In genomic region chr10:92238586-92239098, GRCh38 we compare ENCODE assay signal across 1 cellular context.
TF ChIP-seq lines count a peak whose summit lies in the region.

No MANE protein-coding gene starts in this region.

TF ChIP-seq in HepG2, 621 proteins besides CTCF, POLR2A, EP300 and RAD21 (continues in another document):
- TF ChIP-seq ZMAT3 (CRISPR knock-in tag; conservative IDR thresholded peaks at IDR 0.05) (no peak), GMEB2 (CRISPR knock-in tag; IDR thresholded peaks at IDR 0.05; ENCODE audit: low read depth) (no peak), ZNF12 (CRISPR knock-in tag; IDR thresholded peaks at IDR 0.05) (no peak), KMT2A (CRISPR knock-in tag; IDR thresholded peaks at IDR 0.05) (no peak), TEAD2 (CRISPR knock-in tag; IDR thresholded peaks at IDR 0.05) (no peak), KDM2A (CRISPR knock-in tag; IDR thresholded peaks at IDR 0.05; ENCODE audit: borderline replicate concordance, low read depth) (no peak), DMAP1 (CRISPR knock-in tag; IDR thresholded peaks at IDR 0.05) (peak; percentile 32; the same call in 1 of the 2 replicates), NKX3-1 (CRISPR knock-in tag; IDR thresholded peaks at IDR 0.05) (no peak), PRPF4 (IDR thresholded peaks at IDR 0.05; ENCODE audit: low read depth, low read length, poor library complexity, severe bottlenecking) (no peak), CCDC6 (CRISPR knock-in tag; IDR thresholded peaks at IDR 0.05) (no peak), EED (CRISPR knock-in tag; IDR thresholded peaks at IDR 0.05) (no peak), HDAC6 (IDR thresholded peaks at IDR 0.05; ENCODE audit: low read depth, low read length) (no peak), SNAPC4 (CRISPR knock-in tag; IDR thresholded peaks at IDR 0.05) (no peak), NFE2L1 (CRISPR knock-in tag; IDR thresholded peaks at IDR 0.05; ENCODE audit: borderline replicate concordance) (no peak), ZBTB7B (CRISPR knock-in tag; IDR thresholded peaks at IDR 0.05) (no peak), ZNF616 (CRISPR knock-in tag; IDR thresholded peaks at IDR 0.05; ENCODE audit: low read depth) (no peak), TFAP4 (IDR thresholded peaks at IDR 0.05; ENCODE audit: borderline replicate concordance, low read depth) (no peak), IKZF5 (CRISPR knock-in tag; IDR thresholded peaks at IDR 0.05) (no peak), SAP130 (CRISPR knock-in tag; IDR thresholded peaks at IDR 0.05; ENCODE audit: low read depth) (peak; percentile 60), CSRNP2 (CRISPR knock-in tag; conservative IDR thresholded peaks at IDR 0.05; ENCODE audit: low read depth) (no peak), GATAD2A (CRISPR knock-in tag; IDR thresholded peaks at IDR 0.05) (peak; percentile 41; the same call in 1 of the 2 replicates), FOXO1 (CRISPR knock-in tag; IDR thresholded peaks at IDR 0.05) (peak; percentile 8; the same call in 1 of the 2 replicates), ZNF232 (CRISPR knock-in tag; IDR thresholded peaks at IDR 0.05; ENCODE audit: borderline replicate concordance) (no peak), EZH2 (conservative IDR thresholded peaks at IDR 0.05; ENCODE audit: low read depth, low read length) (no peak), KLF15 (CRISPR knock-in tag; IDR thresholded peaks at IDR 0.05; ENCODE audit: borderline replicate concordance) (no peak), ARID5B (CRISPR knock-in tag; IDR thresholded peaks at IDR 0.05) (0 out of 2 replicates have a peak, but pooled peaks have one; percentile 44), NR2F6 (IDR thresholded peaks at IDR 0.05) (0 out of 2 replicates have a peak, but pooled peaks have one; percentile 6), NR2F6 (CRISPR knock-in tag; IDR thresholded peaks at IDR 0.05) (no peak), ZMAT5 (CRISPR knock-in tag; IDR thresholded peaks at IDR 0.05; ENCODE audit: borderline replicate concordance, low read depth) (no peak), ELF3 (CRISPR knock-in tag; IDR thresholded peaks at IDR 0.05) (0 out of 2 replicates have a peak, but pooled peaks have one; percentile 14), ZNF670 (CRISPR knock-in tag; IDR thresholded peaks at IDR 0.05; ENCODE audit: borderline replicate concordance) (no peak), KLF12 (CRISPR knock-in tag; IDR thresholded peaks at IDR 0.05; ENCODE audit: borderline replicate concordance) (no peak), ATF7 (IDR thresholded peaks at IDR 0.05) (no peak), ATF7 (CRISPR knock-in tag; IDR thresholded peaks at IDR 0.05) (no peak), ZNF7 (CRISPR knock-in tag; IDR thresholded peaks at IDR 0.05) (no peak), NFYC (CRISPR knock-in tag; IDR thresholded peaks at IDR 0.05) (no peak), ZBTB7A (CRISPR knock-in tag; IDR thresholded peaks at IDR 0.05) (no peak), ZNF337 (CRISPR knock-in tag; IDR thresholded peaks at IDR 0.05; ENCODE audit: borderline replicate concordance, low read depth) (no peak), SKIL (CRISPR knock-in tag; IDR thresholded peaks at IDR 0.05; ENCODE audit: borderline replicate concordance) (no peak), CSRNP1 (CRISPR knock-in tag; IDR thresholded peaks at IDR 0.05) (no peak), STAT5B (CRISPR knock-in tag; IDR thresholded peaks at IDR 0.05) (no peak), ZBTB8A (CRISPR knock-in tag; IDR thresholded peaks at IDR 0.05; ENCODE audit: borderline replicate concordance, low read depth) (no peak), ARNTL (CRISPR knock-in tag; IDR thresholded peaks at IDR 0.05) (no peak), ZNF34 (CRISPR knock-in tag; IDR thresholded peaks at IDR 0.05; ENCODE audit: borderline replicate concordance) (no peak), ZSCAN5A (CRISPR knock-in tag; IDR thresholded peaks at IDR 0.05; ENCODE audit: borderline replicate concordance) (no peak), KAT7 (CRISPR knock-in tag; IDR thresholded peaks at IDR 0.05; ENCODE audit: borderline replicate concordance) (no peak), ONECUT2 (CRISPR knock-in tag; IDR thresholded peaks at IDR 0.05) (no peak), MTF2 (CRISPR knock-in tag; IDR thresholded peaks at IDR 0.05; ENCODE audit: borderline replicate concordance) (no peak)
